ENCODE assay signal across 12 cellular contexts in the genomic region with DNA sequence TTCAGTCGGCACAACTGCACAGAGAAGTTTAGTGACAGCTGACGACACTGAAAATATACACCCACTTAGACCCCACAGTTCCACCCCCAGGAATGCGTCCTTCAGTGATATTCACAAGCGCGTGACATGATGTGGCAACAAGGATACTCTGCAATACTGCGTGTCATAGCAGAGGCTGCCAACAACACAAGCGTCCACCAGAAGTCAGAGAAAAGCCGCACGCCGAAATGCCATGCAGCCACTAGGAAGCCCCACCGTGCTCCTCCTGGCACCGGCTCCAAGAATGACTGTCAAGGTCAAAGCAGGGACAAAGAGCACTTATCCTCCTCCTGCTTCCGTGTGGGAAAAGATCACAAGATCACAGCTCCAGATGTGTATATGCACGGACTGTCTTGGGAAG. TPM values are rescaled to one million over a fixed set of nuclear protein-coding genes. Genes with fewer than 3 reads are reported as not detected.
A peak's percentile ranks its signal among the peaks of the same experiment; 100 is the strongest.
DNase-seq lines count a peak whose midpoint lies in the region; ATAC-seq, FAIRE-seq and TF ChIP-seq lines count a peak whose summit lies in the region.
"Had no signal": no experiment of that assay in that cellular context is flagged by ENCODE, and none has a peak within 500 bp of the region (broad histone marks: within the 10 kb centered on the region; RNA-seq: fewer than 3 reads in every experiment).

No MANE protein-coding gene starts in this region.

- H3F3A ChIP-seq in DOHH2 (ENCODE audit: control insufficient read depth, insufficient read depth) = peaks cover 24% of the 10 kb centered on the region

- H3K4me1 ChIP-seq in A549 = peaks cover 39% of the 10 kb centered on the region
- H3K4me1 ChIP-seq in DOHH2 (ENCODE audit: control insufficient read depth, low read length) = peaks cover 64% of the 10 kb centered on the region
- H3K4me1 ChIP-seq in left ventricle myocardium inferior = peaks cover 54% of the 10 kb centered on the region

- H4K20me1 ChIP-seq in DOHH2 (ENCODE audit: control insufficient read depth, insufficient read depth, low read depth, low read length) = peaks cover 49% of the 10 kb centered on the region

- intact Hi-C loops in left ventricle myocardium inferior (cut with micrococcal nuclease) = no loop called here
- intact Hi-C loops in posterior vena cava (cut with DNase I) = no loop called here

- no peaks in the 10 kb centered on the region for H3K27me3 Mint-ChIP-seq in activated CD4-positive, alpha-beta memory T cell treated with anti-CD3 and anti-CD28 coated beads, Interleukin-2, amount 10 ng/mL, durations not matched to agents 7 days and 5 days

- H3K4me1 Mint-ChIP-seq in activated CD4-positive, alpha-beta memory T cell treated with anti-CD3 and anti-CD28 coated beads, Interleukin-2, amount 10 ng/mL, durations not matched to agents 7 days and 5 days = peaks cover 65% of the 10 kb centered on the region

- H3K79me2 ChIP-seq in DOHH2 (ENCODE audit: control insufficient read depth, low read length) = peaks cover 82% of the 10 kb centered on the region

- TF ChIP-seq EP300 in A549 (IDR thresholded peaks at IDR 0.05) = no peak

- DNase-seq in A549 (ENCODE audit: low read depth in 1 of 2, low spot score in 1 of 2) = no peak
- DNase-seq in activated CD4-positive, alpha-beta memory T cell treated with anti-CD3 and anti-CD28 coated beads, Interleukin-2, amount 10 ng/mL, durations not matched to agents 7 days and 5 days = no peak
- no peak for DNase-seq in left ventricle myocardium inferior
- no peak for DNase-seq in posterior vena cava (ENCODE audit: low spot score)
- no peak for DNase-seq in RCC 7860 (ENCODE audit: low spot score)
- DNase-seq in NCI-H128 (lab: John Stamatoyannopoulos, UW; ENCODE audit: unreplicated experiment) = no peak
- DNase-seq: Kasumi-1; kidney glomerular epithelial cell; stimulated activated CD4-positive, alpha-beta T cell treated with anti-CD3 and anti-CD28 coated beads, Interleukin-12 subunit alpha, Interleukin-12 subunit beta, amount 100 ng/mL, for 4 hours had no signal

- POLR2A ChIA-PET in A549 (lab: Yijun Ruan, JAX) = no interaction called here
- POLR2A ChIA-PET in activated CD4-positive, alpha-beta memory T cell treated with anti-CD3 and anti-CD28 coated beads, Interleukin-2, amount 10 ng/mL, durations not matched to agents 7 days and 5 days (lab: Charles Lee) = interaction anchor here (1.4 kb wide), 1 partner anchor 13 kb away, joined by 4 read pairs; no protein-coding TSS in a partner anchor

- FAIRE-seq in A549 (lab: Jason Lieb, UNC) (no peak), RCC 7860 (lab: Jason Lieb, UNC) (no peak)
- FAIRE-seq: colon had no signal

- H3K9me3 ChIP-seq in A549 = no peaks in the 10 kb centered on the region
- H3K9me3 ChIP-seq in DOHH2 (ENCODE audit: control insufficient read depth, insufficient read depth, low read length) = no peaks in the 10 kb centered on the region
- H3K9me3 ChIP-seq in left ventricle myocardium inferior (replicated peaks) = no peaks in the 10 kb centered on the region

- TF ChIP-seq CTCF in A549 (IDR thresholded peaks at IDR 0.05) = no peak
- TF ChIP-seq CTCF in DOHH2 (IDR thresholded peaks at IDR 0.05; ENCODE audit: low read depth, low read length, poor library complexity, severe bottlenecking) = no peak
- no peak for TF ChIP-seq CTCF in left ventricle myocardium inferior (IDR thresholded peaks at IDR 0.05; ENCODE audit: borderline replicate concordance)

- TF ChIP-seq RAD21 in A549 (conservative IDR thresholded peaks at IDR 0.05 in 1 of 2, IDR thresholded peaks at IDR 0.05 in 1 of 2) = no peak

- CTCF ChIA-PET in A549 (lab: Yijun Ruan, JAX) = interaction anchor here (0.8 to 3.4 kb wide), 12 partner anchors 14 to 223 kb away, joined by 3 to 16 read pairs (median 6); no protein-coding TSS in a partner anchor
- CTCF ChIA-PET in activated CD4-positive, alpha-beta memory T cell treated with anti-CD3 and anti-CD28 coated beads, Interleukin-2, amount 10 ng/mL, durations not matched to agents 7 days and 5 days (lab: Charles Lee) = interaction anchor here (1.0 kb wide), 1 partner anchor 49 kb away, joined by 3 read pairs; no protein-coding TSS in a partner anchor

- no peak for TF ChIP-seq POLR2A in A549 (IDR thresholded peaks at IDR 0.05; ENCODE audit: low read length)

- 67% methylated on average over 14 of the region's 14 CpGs for WGBS in A549 (ENCODE audit: missing lambda C conversion rate)

- H3K36me3 Mint-ChIP-seq in activated CD4-positive, alpha-beta memory T cell treated with anti-CD3 and anti-CD28 coated beads, Interleukin-2, amount 10 ng/mL, durations not matched to agents 7 days and 5 days (ENCODE audit: low read depth) = peaks cover 50% of the 10 kb centered on the region

- H3K27ac ChIP-seq in A549 = 0 out of 6 replicates have a peak overlapping the region, but pooled peaks of 1 of the 2 experiments have one; percentile 6
- peak overlapping the region; percentile 99 for H3K27ac ChIP-seq in DOHH2 (ENCODE audit: low read depth, low read length)
- peak overlapping the region; percentile 40 for H3K27ac ChIP-seq in left ventricle myocardium inferior (replicated peaks)

- ATAC-seq in A549 = no peak
- no peak for ATAC-seq in HG02852 (IDR thresholded peaks at IDR 0.05; ENCODE audit: unreplicated experiment)

- no peaks in the 10 kb centered on the region for H3K9me2 ChIP-seq in DOHH2 (replicated peaks; ENCODE audit: control insufficient read depth, low read length)

- no peaks in the 10 kb centered on the region for H3K27me3 ChIP-seq in DOHH2 (ENCODE audit: control insufficient read depth, low read length)
- peaks cover 48% of the 10 kb centered on the region for H3K27me3 ChIP-seq in left ventricle myocardium inferior (ENCODE audit: low read depth)

- H3K4me3 Mint-ChIP-seq in activated CD4-positive, alpha-beta memory T cell treated with anti-CD3 and anti-CD28 coated beads, Interleukin-2, amount 10 ng/mL, durations not matched to agents 7 days and 5 days = peak overlapping the region; percentile 24

- H3K27ac Mint-ChIP-seq in activated CD4-positive, alpha-beta memory T cell treated with anti-CD3 and anti-CD28 coated beads, Interleukin-2, amount 10 ng/mL, durations not matched to agents 7 days and 5 days = peak overlapping the region; percentile 58

- no peaks in the 10 kb centered on the region for H3K9me3 Mint-ChIP-seq in activated CD4-positive, alpha-beta memory T cell treated with anti-CD3 and anti-CD28 coated beads, Interleukin-2, amount 10 ng/mL, durations not matched to agents 7 days and 5 days

- peak overlapping the region; percentile 31; the same call in 2 of the 3 replicates for H3K4me2 ChIP-seq in A549
- peak overlapping the region; percentile 100 for H3K4me2 ChIP-seq in DOHH2 (ENCODE audit: low read length)

- H3K4me3 ChIP-seq in A549 (no peak overlapping the region), DOHH2 (ENCODE audit: low read length) (peak overlapping the region; percentile 98), left ventricle myocardium inferior (peak overlapping the region; percentile 27)

- H3K36me3 ChIP-seq in DOHH2 (ENCODE audit: control insufficient read depth, low read length) (peaks cover 72% of the 10 kb centered on the region), left ventricle myocardium inferior (no peaks in the 10 kb centered on the region)

TF ChIP-seq in A549, 52 proteins besides CTCF, POLR2A, EP300 and RAD21:
- TF ChIP-seq EHF (CRISPR knock-in tag; IDR thresholded peaks at IDR 0.05) = no peak
- TF ChIP-seq, protein P1, sequence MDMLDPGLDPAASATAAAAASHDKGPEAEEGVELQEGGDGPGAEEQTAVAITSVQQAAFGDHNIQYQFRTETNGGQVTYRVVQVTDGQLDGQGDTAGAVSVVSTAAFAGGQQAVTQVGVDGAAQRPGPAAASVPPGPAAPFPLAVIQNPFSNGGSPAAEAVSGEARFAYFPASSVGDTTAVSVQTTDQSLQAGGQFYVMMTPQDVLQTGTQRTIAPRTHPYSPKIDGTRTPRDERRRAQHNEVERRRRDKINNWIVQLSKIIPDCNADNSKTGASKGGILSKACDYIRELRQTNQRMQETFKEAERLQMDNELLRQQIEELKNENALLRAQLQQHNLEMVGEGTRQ (IDR thresholded peaks at IDR 0.05) = no peak
- no peak for TF ChIP-seq RARB (CRISPR knock-in tag; IDR thresholded peaks at IDR 0.05)
- TF ChIP-seq SREBF2 (IDR thresholded peaks at IDR 0.05) = no peak
- no peak for TF ChIP-seq SMC3 (IDR thresholded peaks at IDR 0.05)
- TF ChIP-seq FOSL2 (IDR thresholded peaks at IDR 0.05) = no peak
- no peak for TF ChIP-seq FOSL2 (CRISPR knock-in tag; IDR thresholded peaks at IDR 0.05)
- TF ChIP-seq ZFP36 (IDR thresholded peaks at IDR 0.05; ENCODE audit: borderline replicate concordance, partially characterized antibody) = no peak
- TF ChIP-seq PHF8 (IDR thresholded peaks at IDR 0.05; ENCODE audit: borderline replicate concordance, low read depth) = no peak
- TF ChIP-seq ZC3H11A (IDR thresholded peaks at IDR 0.05) = no peak
- TF ChIP-seq POLR2AphosphoS2 (conservative IDR thresholded peaks at IDR 0.05; ENCODE audit: low read length) = no peak
- no peak for TF ChIP-seq HOXB5 (CRISPR knock-in tag; IDR thresholded peaks at IDR 0.05)

RNA-seq across cellular contexts. Expression of a gene that starts 3.5 kb away (rescaled TPM):
- polyA plus RNA-seq in A549 (2011; rRNA removed) (5.5 and 6.3 TPM in 2 replicates), A549 (2017; fragmentation: RNase III; extraction: RNeasy Plus Mini Kit Qiagen cat#74134 plus additional on column Dnase treatment) (2.5 to 4.1 TPM (median 3.1 TPM) in 3 replicates)
- 4.0 and 5.4 TPM in 2 replicates for polyA plus RNA-seq in A549 (2012; cell fraction: cytosol; rRNA removed)
- 14.8 and 16.2 TPM in 2 replicates for polyA plus RNA-seq in A549 (2012; cell fraction: nucleus; rRNA removed)
- 5.7 and 7.4 TPM in 2 replicates for polyA minus RNA-seq in A549 (2011; rRNA and poly(A)+ RNA removed)
- total RNA-seq in activated CD4-positive, alpha-beta memory T cell treated with anti-CD3 and anti-CD28 coated beads, Interleukin-2, amount 10 ng/mL, durations not matched to agents 7 days and 5 days = 100 to 1,000 TPM; 290 to 291 TPM
- total RNA-seq in left ventricle myocardium inferior (8.6 TPM), posterior vena cava (10 to 100 TPM; 27.5 to 27.7 TPM)

RNA-seq across cellular contexts. Expression of a gene that starts 44.5 kb away (rescaled TPM):
- polyA plus RNA-seq in A549 (2011; rRNA removed) (0.03 and 0.05 TPM in 2 replicates), A549 (2017; fragmentation: RNase III; extraction: RNeasy Plus Mini Kit Qiagen cat#74134 plus additional on column Dnase treatment) (0.09 to 0.13 TPM in 2 of 3 replicates, not detected in the other)
- 0.03 and 0.04 TPM in 2 replicates for polyA plus RNA-seq in A549 (2012; cell fraction: cytosol; rRNA removed)
- polyA plus RNA-seq in A549 (2012; cell fraction: nucleus; rRNA removed) = 0.17 and 0.37 TPM in 2 replicates
- polyA minus RNA-seq in A549 (2011; rRNA and poly(A)+ RNA removed) = 0.10 and 0.21 TPM in 2 replicates
- under 1 TPM; 0.45 to 0.65 TPM for total RNA-seq in activated CD4-positive, alpha-beta memory T cell treated with anti-CD3 and anti-CD28 coated beads, Interleukin-2, amount 10 ng/mL, durations not matched to agents 7 days and 5 days
- total RNA-seq in left ventricle myocardium inferior (0.55 TPM), posterior vena cava (100 to 1,000 TPM in 1 of 2 donors, 10 to 100 TPM in 1; 71.0 to 115 TPM)

Comparison
In these comparisons a context has a peak if more than half of its experiments do, and no peak if none do; other contexts are left out.
1. RNA of a gene that starts 3.5 kb away (total RNA-seq): 290 to 291 TPM in activated CD4-positive, alpha-beta memory T cell treated with anti-CD3 and anti-CD28 coated beads, Interleukin-2, amount 10 ng/mL, durations not matched to agents 7 days and 5 days; 27.5 to 27.7 TPM in posterior vena cava and 8.6 TPM in left ventricle myocardium inferior (single experiment); every median in the first group is over 10 times any median in the second.
2. RNA of a gene that starts 44.5 kb away (total RNA-seq): 71.0 to 115 TPM in posterior vena cava; 0.45 to 0.65 TPM in activated CD4-positive, alpha-beta memory T cell treated with anti-CD3 and anti-CD28 coated beads, Interleukin-2, amount 10 ng/mL, durations not matched to agents 7 days and 5 days and 0.55 TPM in left ventricle myocardium inferior (single experiment); every median in the first group is over 10 times any median in the second.